Comparison of ENCODE assay signal across 19 cellular contexts in genomic region chr2:114709936-114710850, GRCh38.
DNase-seq lines count a peak whose midpoint lies in the region; ATAC-seq and FAIRE-seq lines count a peak whose summit lies in the region.
"Had no signal": no experiment of that assay in that cellular context is flagged by ENCODE, and none has a peak within 500 bp of the region (broad histone marks: within the 10 kb centered on the region; RNA-seq: fewer than 3 reads in every experiment).

No MANE protein-coding gene starts in this region.

- in situ Hi-C loops in HAP-1 (cut with MboI; ENCODE audit: low sequenced_read_pairs), result no loop called here

- peak; percentile 27 to 92 for DNase-seq in HAP-1 (ENCODE audit: low spot score in 2 of 2)
- DNase-seq in NCI-H526 treated with DMSO at 0.1 percent for 48 hours (lab: John Stamatoyannopoulos, UW), result peak; percentile 5
- peak; percentile 33 for DNase-seq in iPS DF 6.9 (ENCODE audit: low read depth, low spot score)
- no peak for DNase-seq in stimulated activated CD4-positive, alpha-beta T cell treated with anti-CD3 and anti-CD28 coated beads, Interleukin-4, amount 100 ng/mL, for 4 hours
- DNase-seq in RCC 7860 (ENCODE audit: low spot score), result no peak
- DNase-seq: C1 segment of cervical spinal cord; CD4-positive, alpha-beta T cell; COR-L47; DND-41; GDM1; GM23248 had no signal

- no peak for FAIRE-seq in RCC 7860 (lab: Jason Lieb, UNC)
- FAIRE-seq: A204.1, GM12892, GM19239 had no signal

- no peak overlapping the region for H3K27ac ChIP-seq in iPS DF 6.9 (ENCODE audit: low read length)
- H3K27ac ChIP-seq: GM23248, HL-60, KMS-11 had no signal

- H3K4me3 ChIP-seq in HAP-1 (no peak overlapping the region), iPS DF 6.9 (ENCODE audit: low read length) (no peak overlapping the region)
- H3K4me3 ChIP-seq: GM23248 had no signal

- no CpG with 5 or more reads among the region's 4 CpGs for WGBS in iPS DF 6.9 (ENCODE audit: insufficient coverage, insufficient read length)

- H3K36me3 ChIP-seq in HAP-1 (replicated peaks), result no peaks in the 10 kb centered on the region
- no peaks in the 10 kb centered on the region for H3K36me3 ChIP-seq in iPS DF 6.9 (ENCODE audit: control insufficient read depth, insufficient read depth, low read length)

- no peaks in the 10 kb centered on the region for H3K27me3 ChIP-seq in HAP-1 (ENCODE audit: low read depth)
- H3K27me3 ChIP-seq in iPS DF 6.9 (ENCODE audit: control insufficient read depth, insufficient read depth, low read length), result no peaks in the 10 kb centered on the region

- ATAC-seq in GM19023 (IDR thresholded peaks at IDR 0.05; ENCODE audit: unreplicated experiment) (no peak), GM21576 (IDR thresholded peaks at IDR 0.05; ENCODE audit: unreplicated experiment) (no peak)
- ATAC-seq: HCT116 had no signal

- H3K4me1 ChIP-seq in HAP-1 (peaks cover 20% of the 10 kb centered on the region), iPS DF 6.9 (ENCODE audit: control insufficient read depth, insufficient read depth, low read length) (peaks cover 3% of the 10 kb centered on the region; the same call in 1 of the 2 replicates)

- H3K9me3 ChIP-seq in HAP-1 (no peaks in the 10 kb centered on the region), iPS DF 6.9 (ENCODE audit: control insufficient read depth, insufficient read depth, low read length) (no peaks in the 10 kb centered on the region)

Comparison
In these comparisons a context has a peak if more than half of its experiments do, and no peak if none do; other contexts are left out.
1. DNase-seq: peak in HAP-1 (2 of 2), NCI-H526 treated with DMSO at 0.1 percent for 48 hours (single experiment) and iPS DF 6.9 (single experiment); none in stimulated activated CD4-positive, alpha-beta T cell treated with anti-CD3 and anti-CD28 coated beads, Interleukin-4, amount 100 ng/mL, for 4 hours (0 of 2) and RCC 7860 (single experiment).